Comparison of ENCODE assay signal across 8 cellular contexts in genomic region chr9:121213136-121213806, GRCh38. TPM values are rescaled to one million over a fixed set of nuclear protein-coding genes. Genes with fewer than 3 reads are reported as not detected.
DNase-seq lines count a peak whose midpoint lies in the region; ATAC-seq and TF ChIP-seq lines count a peak whose summit lies in the region.

No MANE protein-coding gene starts in this region.

- intact Hi-C loops in HCT116 (cut with micrococcal nuclease) = loop anchor here (1.0 to 5.0 kb wide), 5 partner anchors 69 to 324 kb away; no protein-coding TSS in a partner anchor

- no peaks in the 10 kb centered on the region for H3K36me3 ChIP-seq in CD4-positive, CD25-positive, alpha-beta regulatory T cell (ENCODE audit: control insufficient read depth, insufficient read depth, low read length)
- H3K36me3 ChIP-seq in HCT116 (ENCODE audit: control insufficient read depth in 1 of 2, insufficient read depth in 2 of 2, low read length in 2 of 2) = no peaks in the 10 kb centered on the region

- peak overlapping the region; percentile 49; the same call in 1 of the 2 replicates for H3K4me2 ChIP-seq in HCT116 (ENCODE audit: low read length)

- peak; percentile 57 to 63 for ATAC-seq in CD4-positive, CD25-positive, alpha-beta regulatory T cell (ENCODE audit: low read depth in 2 of 2)
- ATAC-seq in HCT116 = peak; percentile 98
- ATAC-seq in central memory CD8-positive, alpha-beta T cell (replicated peaks; ENCODE audit: extremely low read depth, poor library complexity, severe bottlenecking) = no peak
- ATAC-seq in HG03108 (IDR thresholded peaks at IDR 0.05; ENCODE audit: unreplicated experiment) = no peak

- no peaks in the 10 kb centered on the region for H4K20me1 ChIP-seq in HCT116 (ENCODE audit: insufficient read depth)

- DNase-seq in CD4-positive, CD25-positive, alpha-beta regulatory T cell = peak; percentile 38 to 72 (median 47)
- DNase-seq in HCT116 (ENCODE audit: low read depth, low spot score) = peak; percentile 77
- peak; percentile 87 for DNase-seq in NCI-H345 (lab: John Stamatoyannopoulos, UW)
- peak; percentile 26 to 51 (median 34) for DNase-seq in activated CD4-positive, CD25-positive, alpha-beta regulatory T cell (lab: John Stamatoyannopoulos, UW)
- DNase-seq in central memory CD8-positive, alpha-beta T cell (ENCODE audit: low spot score in 2 of 2) = peak; percentile 24 to 36
- peak; percentile 88 for DNase-seq in kidney tubule cell (ENCODE audit: low spot score)
- peak; percentile 7 to 39 for DNase-seq in stimulated activated CD4-positive, alpha-beta T cell treated with anti-CD3 and anti-CD28 coated beads, Interleukin-1b, Interleukin-23, amount 100 ng/mL, for 1 hour (ENCODE audit: low read depth in 2 of 2)

- H3K4me1 ChIP-seq in CD4-positive, CD25-positive, alpha-beta regulatory T cell (ENCODE audit: control insufficient read depth, insufficient read depth, low read length, poor library complexity, severe bottlenecking) = peaks cover 3% of the 10 kb centered on the region
- peaks cover 0 to 8% of the 10 kb centered on the region in 2 experiments; a peak in 2 of 4 replicates for H3K4me1 ChIP-seq in HCT116 (ENCODE audit: control insufficient read depth in 1 of 2, insufficient read depth in 2 of 2, low read length in 2 of 2)

- no TSS peak for BruUV-seq in HCT116 (replicated peaks; lab: Mats Ljungman, UMichigan)

- RAD21 ChIA-PET in HCT116 (lab: Charles Lee; ENCODE audit: low non-redundant PET in 1 of 2, low total read pairs in 2 of 2, uncharacterized antibody in 2 of 2, unreplicated experiment in 2 of 2) = interaction anchor here (1.3 to 1.8 kb wide), 4 partner anchors 65 to 187 kb away, joined by 3 to 7 read pairs (median 4); no protein-coding TSS in a partner anchor

- peaks cover 5% of the 10 kb centered on the region for H3K36me3 Mint-ChIP-seq in CD4-positive, CD25-positive, alpha-beta regulatory T cell
- H3K36me3 Mint-ChIP-seq in central memory CD8-positive, alpha-beta T cell (ENCODE audit: insufficient read depth) = peaks cover 8% of the 10 kb centered on the region

- H3K9me3 Mint-ChIP-seq in CD4-positive, CD25-positive, alpha-beta regulatory T cell = no peaks in the 10 kb centered on the region
- H3K9me3 Mint-ChIP-seq in central memory CD8-positive, alpha-beta T cell = no peaks in the 10 kb centered on the region

- no peak overlapping the region for H3K9ac ChIP-seq in HCT116 (ENCODE audit: low read length)

- TF ChIP-seq RAD21 in HCT116 (IDR thresholded peaks at IDR 0.05; ENCODE audit: low read depth) = peak; percentile 99

- H3K27me3 ChIP-seq in CD4-positive, CD25-positive, alpha-beta regulatory T cell (ENCODE audit: control insufficient read depth, insufficient read depth, low read length) = no peaks in the 10 kb centered on the region
- no peaks in the 10 kb centered on the region for H3K27me3 ChIP-seq in HCT116 (ENCODE audit: insufficient read depth, low read length)

- H3K4me3 ChIP-seq in CD4-positive, CD25-positive, alpha-beta regulatory T cell (ENCODE audit: low read depth, low read length) = no peak overlapping the region
- H3K4me3 ChIP-seq in HCT116 (replicated peaks in 1 of 2; ENCODE audit: low read depth in 1 of 2, low read length in 2 of 2) = no peak overlapping the region

- no peaks in the 10 kb centered on the region for H3K79me2 ChIP-seq in HCT116 (ENCODE audit: insufficient read depth, low read length)

- peak; percentile 94 to 96 (median 94) for TF ChIP-seq CTCF in HCT116 (IDR thresholded peaks at IDR 0.05 in 2 of 3, conservative IDR thresholded peaks at IDR 0.05 in 1 of 3; ENCODE audit: borderline replicate concordance in 1 of 3, insufficient read depth in 1 of 3, low read depth in 2 of 3, low read length in 2 of 3)

- CTCF ChIA-PET in HCT116 (lab: Charles Lee) = interaction anchor here (0.8 to 3.0 kb wide), 20 partner anchors 9 to 325 kb away, joined by 3 to 28 read pairs (median 4); partner anchors contain the start of genes GGTA1, GSN and RAB14

- H3K27me3 Mint-ChIP-seq in CD4-positive, CD25-positive, alpha-beta regulatory T cell = no peaks in the 10 kb centered on the region
- H3K27me3 Mint-ChIP-seq in central memory CD8-positive, alpha-beta T cell = no peaks in the 10 kb centered on the region

- H3K9me2 ChIP-seq in HCT116 (ENCODE audit: insufficient read depth) = no peaks in the 10 kb centered on the region

- no peak for TF ChIP-seq POLR2A in HCT116 (IDR thresholded peaks at IDR 0.05; ENCODE audit: borderline replicate concordance, extremely low read depth, insufficient read depth, insufficient read length)

- peaks cover 5 to 16% (median 14%) of the 10 kb centered on the region in 4 donors for H3K4me1 Mint-ChIP-seq in CD4-positive, CD25-positive, alpha-beta regulatory T cell
- peaks cover under 1% of the 10 kb centered on the region for H3K4me1 Mint-ChIP-seq in central memory CD8-positive, alpha-beta T cell

- peak overlapping the region in 2 of 3 donors; percentile 20 to 46 for H3K27ac Mint-ChIP-seq in CD4-positive, CD25-positive, alpha-beta regulatory T cell
- no peak overlapping the region for H3K27ac Mint-ChIP-seq in central memory CD8-positive, alpha-beta T cell (ENCODE audit: low read depth)

- no peak overlapping the region for H3K27ac ChIP-seq in CD4-positive, CD25-positive, alpha-beta regulatory T cell (ENCODE audit: insufficient read depth, low read length, poor library complexity, severe bottlenecking)
- no peak overlapping the region for H3K27ac ChIP-seq in HCT116 (ENCODE audit: low read depth, low read length)

- H3K9me3 ChIP-seq in CD4-positive, CD25-positive, alpha-beta regulatory T cell (ENCODE audit: control insufficient read depth in 2 of 2, low read length in 2 of 2) = no peaks in the 10 kb centered on the region
- H3K9me3 ChIP-seq in HCT116 (ENCODE audit: control insufficient read depth in 1 of 2, insufficient read depth in 1 of 2, low read depth in 1 of 2, low read length in 2 of 2) = no peaks in the 10 kb centered on the region

- peak overlapping the region; percentile 97 for H2AFZ ChIP-seq in HCT116 (ENCODE audit: low read depth, low read length, poor library complexity, severe bottlenecking)

- POLR2A ChIA-PET in HCT116 (lab: Charles Lee) = interaction anchor here (1.3 to 2.1 kb wide), 2 partner anchors 11 to 92 kb away, joined by 3 to 5 read pairs; partner anchors contain the start of gene RAB14

- no peak overlapping the region for H3K4me3 Mint-ChIP-seq in CD4-positive, CD25-positive, alpha-beta regulatory T cell
- no peak overlapping the region for H3K4me3 Mint-ChIP-seq in central memory CD8-positive, alpha-beta T cell

TF ChIP-seq in HCT116, 20 proteins besides CTCF, POLR2A, EP300 and RAD21:
- TF ChIP-seq EZH2 (IDR thresholded peaks at IDR 0.05) (no peak), ELF1 (IDR thresholded peaks at IDR 0.05; ENCODE audit: borderline replicate concordance, low read depth) (peak; percentile 77)
TF ChIP-seq in HCT116: peak in this region for 1.

RNA-seq across cellular contexts. Expression of gene RAB14, which starts 11.6 kb away (rescaled TPM):
- total RNA-seq in CD4-positive, CD25-positive, alpha-beta regulatory T cell = 56.8 TPM
- polyA plus RNA-seq in CD4-positive, CD25-positive, alpha-beta regulatory T cell = 10 to 100 TPM; 36.8 to 54.7 (median 45.1) TPM
- 63.1 TPM for total RNA-seq in HCT116 (2021; ENCODE audit: unreplicated experiment)
- 20.3 and 21.9 TPM in 2 replicates for polyA plus RNA-seq in HCT116 (2012)

RNA-seq across cellular contexts. Expression of gene GSN, which starts 54.7 kb away (rescaled TPM):
- 12.1 TPM for total RNA-seq in CD4-positive, CD25-positive, alpha-beta regulatory T cell
- 1 to 10 TPM; 2.7 to 6.3 (median 4.9) TPM for polyA plus RNA-seq in CD4-positive, CD25-positive, alpha-beta regulatory T cell
- 71.3 TPM for total RNA-seq in HCT116 (2021; ENCODE audit: unreplicated experiment)
- 148 and 181 TPM in 2 replicates for polyA plus RNA-seq in HCT116 (2012)

Comparison
In these comparisons a context has a peak if more than half of its experiments do, and no peak if none do; other contexts are left out.
1. ATAC-seq: peak in CD4-positive, CD25-positive, alpha-beta regulatory T cell (2 of 2) and HCT116 (single experiment); none in central memory CD8-positive, alpha-beta T cell (single experiment) and HG03108 (single experiment).
2. DNase-seq: peak in every context shown above with its lines; median percentile 88 in kidney tubule cell; 87 in NCI-H345; 77 in HCT116; 47 in CD4-positive, CD25-positive, alpha-beta regulatory T cell; 34 in activated CD4-positive, CD25-positive, alpha-beta regulatory T cell; 30 in central memory CD8-positive, alpha-beta T cell; 23 in stimulated activated CD4-positive, alpha-beta T cell treated with anti-CD3 and anti-CD28 coated beads, Interleukin-1b, Interleukin-23, amount 100 ng/mL, for 1 hour.